In genomic region chr17:50349241-50349595, GRCh38 we compare ENCODE assay signal across 1 cellular context.
TF ChIP-seq lines count a peak whose summit lies in the region.

No MANE protein-coding gene starts in this region.

TF ChIP-seq in K562, 482 proteins besides CTCF, POLR2A, EP300 and RAD21:
- TF ChIP-seq NR2C2 (CRISPR knock-in tag; IDR thresholded peaks at IDR 0.05) (no peak), NR2C2 (tag; IDR thresholded peaks at IDR 0.05) (no peak), POLR2G (IDR thresholded peaks at IDR 0.05; ENCODE audit: low read depth, low read length) (0 out of 2 replicates have a peak, but pooled peaks have one; percentile 9)
TF ChIP-seq in K562: peak in this region for 1.
